In the genomic region with DNA sequence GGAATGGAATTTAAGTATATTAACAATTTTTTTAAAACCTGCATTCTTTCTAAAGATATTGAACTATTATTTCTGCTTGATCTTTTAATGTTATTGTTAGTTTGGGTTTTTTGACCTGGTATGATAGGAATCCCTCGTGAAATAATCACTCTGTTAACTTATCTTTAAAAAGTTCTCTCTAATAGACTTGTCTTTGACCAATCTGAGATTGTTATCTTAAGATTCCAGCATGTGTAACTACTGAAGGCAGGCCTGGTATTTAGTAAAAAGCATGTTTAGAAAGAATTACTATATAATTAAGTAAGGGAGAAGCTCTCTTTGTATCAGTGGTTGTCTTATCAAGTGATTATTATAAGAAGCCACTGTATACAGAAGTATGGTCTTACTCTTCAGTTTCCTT, we compare ENCODE assay signal across 17 cellular contexts. TPM values are rescaled to one million over a fixed set of nuclear protein-coding genes. Genes with fewer than 3 reads are reported as not detected.
A peak's percentile ranks its signal among the peaks of the same experiment; 100 is the strongest.
DNase-seq lines count a peak whose midpoint lies in the region; ATAC-seq and TF ChIP-seq lines count a peak whose summit lies in the region.
"Had no signal": no experiment of that assay in that cellular context is flagged by ENCODE, and none has a peak within 500 bp of the region (broad histone marks: within the 10 kb centered on the region; RNA-seq: fewer than 3 reads in every experiment).

No MANE protein-coding gene starts in this region.

- DNase-seq in NB4 (ENCODE audit: low read depth) (no peak), endodermal cell (no peak), iris pigment epithelial cell (ENCODE audit: low read depth) (peak; percentile 13), type B pancreatic cell (ENCODE audit: extremely low spot score, unreplicated experiment) (no peak), hypothalamus (lab: John Stamatoyannopoulos, UW) (no peak)
- DNase-seq in activated CD8-positive, alpha-beta memory T cell treated with anti-CD3 and anti-CD28 coated beads for 24 hours: no peak
- DNase-seq: CD8-positive, alpha-beta memory T cell; COR-L47; DMS 273 treated with DMSO at 0.1 percent for 48 hours; DMS53; DND-41; HCEC 1CT had no signal

- H3K4me1 Mint-ChIP-seq in endodermal cell (peaks cover 27% of the 10 kb centered on the region), type B pancreatic cell (ENCODE audit: unreplicated experiment) (peaks cover 17% of the 10 kb centered on the region)

- no peaks in the 10 kb centered on the region for H3K27me3 ChIP-seq in endodermal cell (ENCODE audit: control insufficient read depth, insufficient read depth, low read length, poor library complexity, severe bottlenecking)

- H3K4me3 Mint-ChIP-seq in endodermal cell: no peak overlapping the region
- peak overlapping the region; percentile 61 for H3K4me3 Mint-ChIP-seq in type B pancreatic cell
- H3K4me3 Mint-ChIP-seq: B cell; CD8-positive, alpha-beta memory T cell; GM23338 had no signal

- H3K36me3 ChIP-seq in endodermal cell (ENCODE audit: control insufficient read depth, insufficient read depth, low read length): no peaks in the 10 kb centered on the region

- no peak overlapping the region for H3K27ac ChIP-seq in endodermal cell (ENCODE audit: low read depth, low read length)
- H3K27ac ChIP-seq: BLaER1 treated with 17β-estradiol and CSF1 and Interleukin-3, amounts not matched to agents 10 nM and 100 nM; HL-60 had no signal

- H3K27ac Mint-ChIP-seq in endodermal cell (no peak overlapping the region), type B pancreatic cell (no peak overlapping the region)
- H3K27ac Mint-ChIP-seq: B cell; CD8-positive, alpha-beta memory T cell; GM23338 had no signal

- H3K4me1 ChIP-seq in endodermal cell (ENCODE audit: control insufficient read depth, insufficient read depth, low read length): peaks cover 10% of the 10 kb centered on the region

- no peaks in the 10 kb centered on the region for H3K9me3 ChIP-seq in endodermal cell (ENCODE audit: control insufficient read depth, low read length)
- H3K9me3 ChIP-seq: BLaER1 treated with 17β-estradiol and CSF1 and Interleukin-3, amounts not matched to agents 10 nM and 100 nM had no signal

- no peak for TF ChIP-seq POLR2A in NB4 (IDR thresholded peaks at IDR 0.05; ENCODE audit: extremely low read depth, insufficient read length)

- no peaks in the 10 kb centered on the region for H3K9me3 Mint-ChIP-seq in endodermal cell
- no peaks in the 10 kb centered on the region for H3K9me3 Mint-ChIP-seq in type B pancreatic cell
- H3K9me3 Mint-ChIP-seq: CD8-positive, alpha-beta memory T cell; GM23338 had no signal

- H3K4me3 ChIP-seq in NB4 (ENCODE audit: low read depth, low read length) (peak overlapping the region; percentile 3), endodermal cell (ENCODE audit: low read length) (peak overlapping the region; percentile 5)
- H3K4me3 ChIP-seq: BLaER1 treated with 17β-estradiol and CSF1 and Interleukin-3, amounts not matched to agents 10 nM and 100 nM; GM23338 had no signal

- TF ChIP-seq CTCF in NB4 (IDR thresholded peaks at IDR 0.05; ENCODE audit: low read depth, low read length) (no peak), endodermal cell (conservative IDR thresholded peaks at IDR 0.05) (no peak), type B pancreatic cell (conservative IDR thresholded peaks at IDR 0.05) (no peak)

- H3K27me3 Mint-ChIP-seq in endodermal cell (ENCODE audit: insufficient read depth) (peaks cover 3% of the 10 kb centered on the region), type B pancreatic cell (no peaks in the 10 kb centered on the region)
- H3K27me3 Mint-ChIP-seq: B cell; CD8-positive, alpha-beta memory T cell had no signal

- H3K9ac ChIP-seq in endodermal cell (ENCODE audit: extremely low read depth, low read length, poor library complexity, severe bottlenecking): no peak overlapping the region
- H3K9ac ChIP-seq: BLaER1 treated with 17β-estradiol and CSF1 and Interleukin-3, amounts not matched to agents 10 nM and 100 nM had no signal

- ATAC-seq in GM21529 (IDR thresholded peaks at IDR 0.05; ENCODE audit: unreplicated experiment): no peak
- ATAC-seq: GM23338 had no signal

- WGBS in endodermal cell (ENCODE audit: insufficient coverage in 1 of 2, insufficient read length in 1 of 2), 2 experiments: 60% methylated on average over 1 of the region's 1 CpG; no CpG with 5 or more reads in 1 of the 2 experiments

- peaks cover 13% of the 10 kb centered on the region for H3K36me3 Mint-ChIP-seq in endodermal cell (ENCODE audit: low read depth)
- H3K36me3 Mint-ChIP-seq in type B pancreatic cell: peaks cover 18% of the 10 kb centered on the region

RNA-seq across cellular contexts. Expression of gene TMTC2, which starts 4.8 kb away (rescaled TPM):
- total RNA-seq in endodermal cell (10 to 100 TPM in 1 of 2 donors, 1 to 10 TPM in 1; 7.2 to 10.8 TPM), type B pancreatic cell (ENCODE audit: low replicate concordance) (13.5 and 31.0 TPM in 2 replicates)
- polyA plus RNA-seq in endodermal cell (2013, experiment 1 of 2): 23.2 TPM
- 20.9 TPM for polyA plus RNA-seq in endodermal cell (2013, experiment 2 of 2)
